8 cellular contexts compared by ENCODE assay signal in the genomic region with DNA sequence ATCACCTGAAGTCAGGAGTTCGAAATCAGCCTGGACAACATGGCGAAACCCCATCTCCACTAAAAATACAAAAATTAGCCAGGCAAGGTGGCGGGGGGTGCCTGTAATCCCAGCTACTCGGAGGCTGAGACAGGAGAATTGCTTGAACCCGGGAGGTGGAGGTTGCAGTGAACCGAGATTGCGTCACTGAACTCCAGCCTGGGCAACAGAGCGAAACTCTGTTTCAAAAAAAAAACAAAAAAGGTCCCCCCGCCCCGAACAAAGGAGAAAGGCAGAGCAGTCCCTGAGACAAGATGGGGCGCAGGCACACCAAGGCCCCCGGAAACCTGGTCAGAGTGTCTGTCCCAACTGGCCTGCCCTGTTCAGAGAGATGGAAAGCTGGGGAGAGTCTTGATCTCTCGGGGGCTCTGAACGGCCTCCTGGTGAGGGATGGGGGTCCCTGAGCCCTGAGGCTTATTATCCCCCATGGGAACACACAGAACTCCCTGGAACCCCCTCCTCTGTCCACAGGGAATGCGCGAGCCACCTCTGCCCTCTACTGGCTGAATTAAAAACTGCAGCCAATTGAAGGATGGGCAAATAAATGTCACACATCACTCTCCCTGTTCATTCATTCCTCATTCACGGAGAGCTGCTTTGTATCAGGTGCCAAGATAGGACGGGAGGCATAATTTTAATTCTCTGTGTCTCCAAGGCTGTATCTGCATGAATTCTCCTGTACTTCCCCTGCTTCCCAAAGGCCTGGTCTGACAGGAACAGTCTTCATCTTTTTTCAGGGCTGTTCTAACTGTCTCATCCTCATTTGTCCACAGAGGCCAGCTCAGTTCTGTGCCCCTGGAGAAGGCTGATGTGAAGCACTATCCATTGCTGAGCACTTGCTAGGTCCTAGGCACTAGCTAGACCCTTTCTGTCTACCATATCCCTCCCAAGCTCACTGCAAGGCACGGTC. TPM values are rescaled to one million over a fixed set of nuclear protein-coding genes. Genes with fewer than 3 reads are reported as not detected.
DNase-seq lines count a peak whose midpoint lies in the region; ATAC-seq, FAIRE-seq and TF ChIP-seq lines count a peak whose summit lies in the region.

No MANE protein-coding gene starts in this region.

- peak in 4 of 7 experiments; percentile 9 to 56 (median 30) for DNase-seq in CD8-positive, alpha-beta T cell
- DNase-seq in SJCRH30 = peak; percentile 34 to 83
- peak; percentile 34 for DNase-seq in colonic mucosa
- peak; percentile 30 for DNase-seq in mesenchymal stem cell
- no peak for DNase-seq in H4 (ENCODE audit: low spot score)
- no peak for DNase-seq in RCC 7860 (ENCODE audit: low spot score)

- H2AFZ ChIP-seq in mesenchymal stem cell (ENCODE audit: low read depth, low read length) = no peak overlapping the region

- no peak for FAIRE-seq in RCC 7860 (lab: Jason Lieb, UNC)

- no peak overlapping the region for H3K27ac ChIP-seq in CD8-positive, alpha-beta T cell (ENCODE audit: low read depth, low read length)
- no peak overlapping the region for H3K27ac ChIP-seq in SJCRH30
- no peak overlapping the region for H3K27ac ChIP-seq in colonic mucosa
- no peak overlapping the region for H3K27ac ChIP-seq in mesenchymal stem cell (ENCODE audit: low read length, poor library complexity, severe bottlenecking)

- H4K91ac ChIP-seq in mesenchymal stem cell (ENCODE audit: low read length) = no peak overlapping the region

- intact Hi-C loops in CD8-positive, alpha-beta T cell (cut with DNase I, micrococcal nuclease) = no loop called here
- intact Hi-C loops in colonic mucosa (cut with DNase I) = no loop called here

- H3K14ac ChIP-seq in mesenchymal stem cell (ENCODE audit: low read length in 2 of 2) = no peak overlapping the region

- no peaks in the 10 kb centered on the region for H3K79me1 ChIP-seq in mesenchymal stem cell (replicated peaks; ENCODE audit: low read length, poor library complexity, severe bottlenecking)

- no peak overlapping the region for H3K27ac Mint-ChIP-seq in CD8-positive, alpha-beta T cell

- no peak overlapping the region for H4K8ac ChIP-seq in mesenchymal stem cell (ENCODE audit: low read length)

- no peak overlapping the region for H3K9ac ChIP-seq in colonic mucosa (ENCODE audit: low read depth in 2 of 2, low read length in 2 of 2)
- H3K9ac ChIP-seq in mesenchymal stem cell (ENCODE audit: low read length) = no peak overlapping the region

- CTCF ChIA-PET in CD8-positive, alpha-beta T cell (lab: Charles Lee) = interaction anchor here (1.0 to 2.3 kb wide), 6 partner anchors 9 to 242 kb away, joined by 3 to 9 read pairs (median 4); no protein-coding TSS in a partner anchor

- no peak overlapping the region for H3K4me2 ChIP-seq in mesenchymal stem cell (ENCODE audit: low read length, poor library complexity, severe bottlenecking)

- H3K27me3 Mint-ChIP-seq in CD8-positive, alpha-beta T cell (ENCODE audit: low read depth) = peaks cover 2% of the 10 kb centered on the region

- H2BK5ac ChIP-seq in mesenchymal stem cell (ENCODE audit: low read depth, low read length, poor library complexity, severe bottlenecking) = no peak overlapping the region

- peak; percentile 44 for ATAC-seq in CD8-positive, alpha-beta T cell
- ATAC-seq in GM21619 (IDR thresholded peaks at IDR 0.05; ENCODE audit: unreplicated experiment) (peak; percentile 53), GM18858 (IDR thresholded peaks at IDR 0.05; ENCODE audit: unreplicated experiment) (no peak)

- POLR2A ChIA-PET in CD8-positive, alpha-beta T cell (lab: Charles Lee) = no interaction called here

- H3K23ac ChIP-seq in mesenchymal stem cell (ENCODE audit: low read length in 2 of 2) = no peak overlapping the region

- no peak overlapping the region for H2BK12ac ChIP-seq in mesenchymal stem cell (ENCODE audit: low read length in 2 of 2)

- H3K4me3 Mint-ChIP-seq in CD8-positive, alpha-beta T cell = no peak overlapping the region

- H3K18ac ChIP-seq in mesenchymal stem cell (ENCODE audit: low read depth in 1 of 2, low read length in 2 of 2) = no peak overlapping the region

- no peaks in the 10 kb centered on the region for H3K27me3 ChIP-seq in CD8-positive, alpha-beta T cell (ENCODE audit: insufficient read depth, low read length)
- no peaks in the 10 kb centered on the region for H3K27me3 ChIP-seq in SJCRH30
- no peaks in the 10 kb centered on the region for H3K27me3 ChIP-seq in colonic mucosa
- H3K27me3 ChIP-seq in mesenchymal stem cell (ENCODE audit: control insufficient read depth in 1 of 2, insufficient read depth in 1 of 2, low read length in 2 of 2) = peaks cover 21 to 31% of the 10 kb centered on the region in 2 experiments

- H3K4ac ChIP-seq in mesenchymal stem cell (ENCODE audit: low read depth in 1 of 2, low read length in 2 of 2) = no peak overlapping the region

- no peaks in the 10 kb centered on the region for H3K9me3 ChIP-seq in CD8-positive, alpha-beta T cell (ENCODE audit: low read length)
- H3K9me3 ChIP-seq in SJCRH30 (replicated peaks) (peaks cover 3% of the 10 kb centered on the region; the same call in 1 of the 2 replicates), colonic mucosa (no peaks in the 10 kb centered on the region), mesenchymal stem cell (ENCODE audit: control insufficient read depth, low read length) (peaks cover 4% of the 10 kb centered on the region)

- peak; percentile 64 for TF ChIP-seq CTCF in CD8-positive, alpha-beta T cell (IDR thresholded peaks at IDR 0.05)
- TF ChIP-seq CTCF in colonic mucosa (IDR thresholded peaks at IDR 0.05) = peak; percentile 73

- no peak overlapping the region for H2BK15ac ChIP-seq in mesenchymal stem cell (ENCODE audit: low read depth, poor library complexity, severe bottlenecking)

- H2AK5ac ChIP-seq in mesenchymal stem cell (ENCODE audit: low read length, severe bottlenecking) = no peak overlapping the region

- no peaks in the 10 kb centered on the region for H3K36me3 ChIP-seq in CD8-positive, alpha-beta T cell (ENCODE audit: insufficient read depth, low read length)
- H3K36me3 ChIP-seq in SJCRH30 = no peaks in the 10 kb centered on the region
- H3K36me3 ChIP-seq in colonic mucosa = no peaks in the 10 kb centered on the region
- H3K36me3 ChIP-seq in mesenchymal stem cell (ENCODE audit: control insufficient read depth in 1 of 2, insufficient read depth in 2 of 2, low read depth in 1 of 2, low read length in 2 of 2) = no peaks in the 10 kb centered on the region

- no peaks in the 10 kb centered on the region for H3K36me3 Mint-ChIP-seq in CD8-positive, alpha-beta T cell

- H3K4me1 Mint-ChIP-seq in CD8-positive, alpha-beta T cell (ENCODE audit: low read depth) = no peaks in the 10 kb centered on the region

- H3K9me3 Mint-ChIP-seq in CD8-positive, alpha-beta T cell = no peaks in the 10 kb centered on the region

- H3K4me1 ChIP-seq in CD8-positive, alpha-beta T cell (ENCODE audit: insufficient read depth, low read length) = no peaks in the 10 kb centered on the region
- H3K4me1 ChIP-seq in SJCRH30 = peaks cover 6% of the 10 kb centered on the region; the same call in 1 of the 2 replicates
- no peaks in the 10 kb centered on the region for H3K4me1 ChIP-seq in colonic mucosa
- H3K4me1 ChIP-seq in mesenchymal stem cell (ENCODE audit: control insufficient read depth, insufficient read depth, low read depth, low read length) = peaks cover 1% of the 10 kb centered on the region

- no peak overlapping the region for H3K4me3 ChIP-seq in CD8-positive, alpha-beta T cell (ENCODE audit: low read depth, low read length)
- H3K4me3 ChIP-seq in SJCRH30 = no peak overlapping the region
- no peak overlapping the region for H3K4me3 ChIP-seq in colonic mucosa
- no peak overlapping the region for H3K4me3 ChIP-seq in mesenchymal stem cell (ENCODE audit: insufficient read depth in 1 of 2, low read depth in 1 of 2, low read length in 2 of 2)

- 56% methylated on average over 19 of the region's 19 CpGs for WGBS in mesenchymal stem cell

- no peak overlapping the region for H2BK120ac ChIP-seq in mesenchymal stem cell (ENCODE audit: low read depth, low read length)

RNA-seq across cellular contexts. Expression of gene MAT1A, which starts 28.9 kb away (rescaled TPM):
- not detected for total RNA-seq in CD8-positive, alpha-beta T cell
- 0.15 TPM in 1 of 2 replicates, not detected in the other for total RNA-seq in SJCRH30 (2014; rRNA removed; shearing (Covaris generic))
- 1 to 10 TPM; 1.4 to 1.8 TPM for total RNA-seq in colonic mucosa
- polyA plus RNA-seq in mesenchymal stem cell (2013, experiment 1 of 2) = 0.11 TPM
- polyA plus RNA-seq in mesenchymal stem cell (2013, experiment 2 of 2) = 0.05 TPM
- 1.2 and 1.7 TPM in 2 replicates for total RNA-seq in H4 (2014; rRNA removed; shearing (Covaris generic))

RNA-seq across cellular contexts. Expression of gene ANXA11, which starts 55.2 kb away (rescaled TPM):
- 100 to 1,000 TPM; 136 to 141 TPM for total RNA-seq in CD8-positive, alpha-beta T cell
- 36.2 and 39.5 TPM in 2 replicates for total RNA-seq in SJCRH30 (2014; rRNA removed; shearing (Covaris generic))
- 100 to 1,000 TPM; 271 to 353 TPM for total RNA-seq in colonic mucosa
- 670 TPM for polyA plus RNA-seq in mesenchymal stem cell (2013, experiment 1 of 2)
- 665 TPM for polyA plus RNA-seq in mesenchymal stem cell (2013, experiment 2 of 2)
- 51.6 and 65.3 TPM in 2 replicates for total RNA-seq in H4 (2014; rRNA removed; shearing (Covaris generic))

Comparison
In these comparisons a context has a peak if more than half of its experiments do, and no peak if none do; other contexts are left out.
1. DNase-seq: peak in CD8-positive, alpha-beta T cell (4 of 7), SJCRH30 (2 of 2), colonic mucosa (single experiment) and mesenchymal stem cell (single experiment); none in H4 (single experiment) and RCC 7860 (single experiment).